In genomic region chr22:39563571-39564428, GRCh38 we compare ENCODE assay signal across 2 cellular contexts.
TF ChIP-seq lines count a peak whose summit lies in the region.

No MANE protein-coding gene starts in this region.

TF ChIP-seq in GM12891, 5 proteins besides CTCF, POLR2A, EP300 and RAD21:
- TF ChIP-seq SPI1 (IDR thresholded peaks at IDR 0.05; ENCODE audit: low read depth, low read length) = no peak
- no peak for TF ChIP-seq POU2F2 (IDR thresholded peaks at IDR 0.05; ENCODE audit: low read depth, low read length)
- TF ChIP-seq PAX5 (IDR thresholded peaks at IDR 0.05; ENCODE audit: insufficient read depth, low read length, severe bottlenecking) = no peak
- no peak for TF ChIP-seq POLR2AphosphoS5 (IDR thresholded peaks at IDR 0.05; ENCODE audit: low read depth, low read length)
- TF ChIP-seq TAF1 (IDR thresholded peaks at IDR 0.05; ENCODE audit: low read depth, low read length) = no peak

TF ChIP-seq in K562, 482 proteins besides CTCF, POLR2A, EP300 and RAD21 (continues in another document):
- TF ChIP-seq ELF4 (CRISPR knock-in tag; IDR thresholded peaks at IDR 0.05) = no peak
- TF ChIP-seq KLF13 (tag; IDR thresholded peaks at IDR 0.05; ENCODE audit: borderline replicate concordance, low read depth) = no peak
- no peak for TF ChIP-seq KHSRP (IDR thresholded peaks at IDR 0.05)
- TF ChIP-seq BCOR (IDR thresholded peaks at IDR 0.05) = peak; percentile 7; the same call in 1 of the 2 replicates
- peak; percentile 3 for TF ChIP-seq PHF20 (IDR thresholded peaks at IDR 0.05; ENCODE audit: partially characterized antibody)
- no peak for TF ChIP-seq ZNF778 (CRISPR knock-in tag; IDR thresholded peaks at IDR 0.05)
- no peak for TF ChIP-seq CREBBP (IDR thresholded peaks at IDR 0.05; ENCODE audit: low read depth, low read length)
- TF ChIP-seq SIX5 (IDR thresholded peaks at IDR 0.05; ENCODE audit: borderline replicate concordance in 1 of 2, insufficient read depth in 1 of 2, low read depth in 1 of 2, low read length in 2 of 2) = no peak
- TF ChIP-seq NCOA4 (IDR thresholded peaks at IDR 0.05; ENCODE audit: partially characterized antibody) = no peak
- no peak for TF ChIP-seq ZBTB26 (CRISPR knock-in tag; IDR thresholded peaks at IDR 0.05)
- TF ChIP-seq ZC3H4 (CRISPR knock-in tag; IDR thresholded peaks at IDR 0.05; ENCODE audit: borderline replicate concordance) = no peak
- no peak for TF ChIP-seq RHOXF2B (CRISPR knock-in tag; conservative IDR thresholded peaks at IDR 0.05)
- TF ChIP-seq TAF15 (IDR thresholded peaks at IDR 0.05; ENCODE audit: low read depth, low read length) = no peak
- no peak for TF ChIP-seq SMARCC2 (IDR thresholded peaks at IDR 0.05; ENCODE audit: low read depth)
- TF ChIP-seq PURB (CRISPR knock-in tag; IDR thresholded peaks at IDR 0.05; ENCODE audit: low read depth) = no peak
- TF ChIP-seq RFX1 (IDR thresholded peaks at IDR 0.05) = no peak
- no peak for TF ChIP-seq AFF1 (IDR thresholded peaks at IDR 0.05; ENCODE audit: low read depth in 1 of 2, partially characterized antibody in 2 of 2)
- TF ChIP-seq MLLT1 (IDR thresholded peaks at IDR 0.05) = 0 out of 4 replicates have a peak, but pooled peaks of 1 of the 2 experiments have one; percentile 11
- TF ChIP-seq RBM14 (IDR thresholded peaks at IDR 0.05; ENCODE audit: borderline replicate concordance, insufficient read depth, low read depth, low read length) = no peak
- no peak for TF ChIP-seq TFAM (CRISPR knock-in tag; conservative IDR thresholded peaks at IDR 0.05)
- no peak for TF ChIP-seq LARP7 (IDR thresholded peaks at IDR 0.05)
- no peak for TF ChIP-seq POLR2AphosphoS5 (IDR thresholded peaks at IDR 0.05; ENCODE audit: control insufficient read depth, insufficient read depth, low read depth, low read length)
- TF ChIP-seq NKRF (IDR thresholded peaks at IDR 0.05; ENCODE audit: borderline replicate concordance) = 0 out of 2 replicates have a peak, but pooled peaks have one; percentile 24
- TF ChIP-seq HEY1 (CRISPR knock-in tag; IDR thresholded peaks at IDR 0.05; ENCODE audit: borderline replicate concordance) = no peak
- peak; percentile 66; the same call in 1 of the 2 replicates for TF ChIP-seq ADNP (tag; IDR thresholded peaks at IDR 0.05)
- no peak for TF ChIP-seq FOXA1 (IDR thresholded peaks at IDR 0.05; ENCODE audit: borderline replicate concordance)
- TF ChIP-seq GTF3C2 (IDR thresholded peaks at IDR 0.05; ENCODE audit: borderline replicate concordance, extremely low read depth, insufficient read length) = no peak
- TF ChIP-seq BRF2 (IDR thresholded peaks at IDR 0.05; ENCODE audit: borderline replicate concordance, insufficient read depth, insufficient read length) = no peak
- no peak for TF ChIP-seq ZNF764 (CRISPR knock-in tag; IDR thresholded peaks at IDR 0.05; ENCODE audit: low read depth)
- no peak for TF ChIP-seq ZNF609 (CRISPR knock-in tag; IDR thresholded peaks at IDR 0.05; ENCODE audit: borderline replicate concordance)
- TF ChIP-seq MXI1 (IDR thresholded peaks at IDR 0.05; ENCODE audit: low read depth, low read length) = no peak
- no peak for TF ChIP-seq ZNF695 (CRISPR knock-in tag; IDR thresholded peaks at IDR 0.05)
- no peak for TF ChIP-seq TAF7 (tag; IDR thresholded peaks at IDR 0.05)
- no peak for TF ChIP-seq ZNF23 (CRISPR knock-in tag; IDR thresholded peaks at IDR 0.05)
- TF ChIP-seq L3MBTL2 (IDR thresholded peaks at IDR 0.05) = no peak
- no peak for TF ChIP-seq RB1 (IDR thresholded peaks at IDR 0.05; ENCODE audit: low read depth)
- no peak for TF ChIP-seq SRSF7 (optimal IDR thresholded peaks at IDR 0.05; ENCODE audit: low read depth, low read length)
- TF ChIP-seq THAP12 (CRISPR knock-in tag; IDR thresholded peaks at IDR 0.05) = no peak
